Comparison of ENCODE assay signal across 8 cellular contexts in genomic region chr6:82270791-82271392, GRCh38. TPM values are rescaled to one million over a fixed set of nuclear protein-coding genes. Genes with fewer than 3 reads are reported as not detected.
A peak's percentile ranks its signal among the peaks of the same experiment; 100 is the strongest.
DNase-seq lines count a peak whose midpoint lies in the region; ATAC-seq and TF ChIP-seq lines count a peak whose summit lies in the region.

No MANE protein-coding gene starts in this region.

- no peak overlapping the region for H3K23ac ChIP-seq in H9 (ENCODE audit: insufficient read length, low read depth, low read length)

- H3K9me3 Mint-ChIP-seq in H9, result no peaks in the 10 kb centered on the region

- no peak overlapping the region for H3K4ac ChIP-seq in H9 (ENCODE audit: low read depth, low read length)

- peak; percentile 80 for TF ChIP-seq CTCF in H9 (conservative IDR thresholded peaks at IDR 0.05)
- peak; percentile 20 to 67 (median 55) for TF ChIP-seq CTCF in ascending aorta (IDR thresholded peaks at IDR 0.05)
- TF ChIP-seq CTCF in kidney epithelial cell (IDR thresholded peaks at IDR 0.05; ENCODE audit: insufficient read depth, low read length, poor library complexity, severe bottlenecking), result peak; percentile 51

- no peak overlapping the region for H3T11ph ChIP-seq in H9 (ENCODE audit: low read length)

- H3K4me1 ChIP-seq in H9 (ENCODE audit: insufficient read depth, low read length) (peaks cover 5% of the 10 kb centered on the region; the same call in 1 of the 2 replicates), ascending aorta (no peaks in the 10 kb centered on the region)

- H2BK15ac ChIP-seq in H9 (ENCODE audit: low read depth, low read length), result no peak overlapping the region

- H3K4me2 ChIP-seq in H9 (ENCODE audit: insufficient read depth, insufficient read length, low read length), result no peak overlapping the region

- H3K23me2 ChIP-seq in H9 (ENCODE audit: insufficient read length, low read depth, low read length, poor library complexity, severe bottlenecking), result peaks cover 2% of the 10 kb centered on the region

- H2AFZ ChIP-seq in H9 (ENCODE audit: low read length), result no peak overlapping the region

- H3K4me3 ChIP-seq in ascending aorta (no peak overlapping the region), kidney epithelial cell (ENCODE audit: low read depth, low read length) (no peak overlapping the region)

- no CpG with 5 or more reads among the region's 5 CpGs for WGBS in H9 (ENCODE audit: extremely low coverage, insufficient read length, low lambda C conversion rate)

- no peak for ATAC-seq in GM19397 (IDR thresholded peaks at IDR 0.05; ENCODE audit: unreplicated experiment)

- no peak overlapping the region for H3K27ac ChIP-seq in H9 (ENCODE audit: insufficient read length, low read depth, low read length)
- no peak overlapping the region for H3K27ac ChIP-seq in ascending aorta

- H3K4me1 Mint-ChIP-seq in H9, result peaks cover 30 to 31% of the 10 kb centered on the region in 2 experiments

- H3K79me1 ChIP-seq in H9 (ENCODE audit: insufficient read depth, low read depth, low read length, poor library complexity, severe bottlenecking), result no peaks in the 10 kb centered on the region

- no peaks in the 10 kb centered on the region for H4K20me1 ChIP-seq in H9 (ENCODE audit: control insufficient read depth, insufficient read depth, insufficient read length)

- DNase-seq in NOMO-1 (lab: John Stamatoyannopoulos, UW; ENCODE audit: unreplicated experiment in 2 of 2) (peak; percentile 30 to 57), NOMO-1 treated with dmso at 0.1 percent for 144 hours (lab: John Stamatoyannopoulos, UW; ENCODE audit: unreplicated experiment) (no peak), H9 (no peak), NCI-H2029 (lab: John Stamatoyannopoulos, UW) (peak; percentile 88), ascending aorta (ENCODE audit: low spot score in 2 of 2) (no peak), kidney epithelial cell (ENCODE audit: low read depth) (no peak), posterior cingulate gyrus (no peak)

- H3K27me3 ChIP-seq in H9 (ENCODE audit: insufficient read depth, low read length) (no peaks in the 10 kb centered on the region), ascending aorta (no peaks in the 10 kb centered on the region), kidney epithelial cell (ENCODE audit: control insufficient read depth, insufficient read depth, low read length) (no peaks in the 10 kb centered on the region)

- H3K56ac ChIP-seq in H9 (ENCODE audit: insufficient read length, low read depth, low read length), result no peak overlapping the region

- no peaks in the 10 kb centered on the region for H3K79me2 ChIP-seq in H9 (ENCODE audit: insufficient read depth, low read length)

- no peaks in the 10 kb centered on the region for H3K9me3 ChIP-seq in H9 (ENCODE audit: control insufficient read depth, low read depth, low read length)
- H3K9me3 ChIP-seq in ascending aorta, result no peaks in the 10 kb centered on the region

- no peak overlapping the region for H2BK5ac ChIP-seq in H9 (ENCODE audit: insufficient read length, low read length)

- H4K5ac ChIP-seq in H9 (ENCODE audit: insufficient read length, low read depth, low read length), result no peak overlapping the region

- H2BK20ac ChIP-seq in H9 (ENCODE audit: low read depth, low read length, poor library complexity, severe bottlenecking), result no peak overlapping the region

- no peak overlapping the region for H4K8ac ChIP-seq in H9 (replicated peaks; ENCODE audit: insufficient read length, low read depth, low read length)

- H3K36me3 ChIP-seq in ascending aorta, result no peaks in the 10 kb centered on the region
- no peaks in the 10 kb centered on the region for H3K36me3 ChIP-seq in kidney epithelial cell (ENCODE audit: control insufficient read depth, insufficient read depth, low read length)

- no peak overlapping the region for H3K18ac ChIP-seq in H9 (ENCODE audit: insufficient read length, low read depth, low read length)

- H2BK120ac ChIP-seq in H9 (ENCODE audit: low read depth, low read length, poor library complexity, severe bottlenecking), result no peak overlapping the region

- intact Hi-C loops in ascending aorta (cut with DNase I), result loop anchor here (1.0 kb wide), 1 partner anchor 784 kb away; no protein-coding TSS in a partner anchor
- intact Hi-C loops in posterior cingulate gyrus (cut with DNase I), result loop anchor here (1.0 to 10.0 kb wide), 3 partner anchors 314 to 784 kb away; no protein-coding TSS in a partner anchor

- no peak overlapping the region; a peak in 1 of 7 replicates for H3K27ac Mint-ChIP-seq in H9

- H3K9ac ChIP-seq in H9 (ENCODE audit: extremely low read depth, insufficient read length, low read length), result no peak overlapping the region

- H2AK5ac ChIP-seq in H9 (ENCODE audit: insufficient read length, low read length), result no peak overlapping the region

- H3K14ac ChIP-seq in H9 (ENCODE audit: insufficient read depth, low read length), result no peak overlapping the region

- H3K4me3 Mint-ChIP-seq in H9, result no peak overlapping the region

- H3K27me3 Mint-ChIP-seq in H9 (ENCODE audit: low read depth), result no peaks in the 10 kb centered on the region

- H3K36me3 Mint-ChIP-seq in H9 (ENCODE audit: insufficient read depth in 1 of 3, low read depth in 3 of 3), result no peaks in the 10 kb centered on the region; a peak in 1 of 7 replicates

- H2BK12ac ChIP-seq in H9 (ENCODE audit: insufficient read length, low read depth, low read length), result no peak overlapping the region

- no peak overlapping the region for H4K91ac ChIP-seq in H9 (ENCODE audit: insufficient read length, low read depth, low read length)

RNA-seq across cellular contexts. Expression of gene IBTK, which starts 23.3 kb away (rescaled TPM):
- total RNA-seq in H9 (2021) (17.1 and 17.8 TPM in 2 replicates), ascending aorta (8.8 TPM), kidney epithelial cell (37.9 and 42.6 TPM in 2 replicates)

Comparison
In these comparisons a context has a peak if more than half of its experiments do, and no peak if none do; other contexts are left out.
1. DNase-seq: peak in NOMO-1 (2 of 2) and NCI-H2029 (single experiment); none in NOMO-1 treated with dmso at 0.1 percent for 144 hours (single experiment), H9 (single experiment), ascending aorta (0 of 2), kidney epithelial cell (single experiment) and posterior cingulate gyrus (0 of 10).
2. Peak in every context shown above with its lines, with median percentiles within 50 percentile points of each other: CTCF ChIP-seq.